In the genomic region with DNA sequence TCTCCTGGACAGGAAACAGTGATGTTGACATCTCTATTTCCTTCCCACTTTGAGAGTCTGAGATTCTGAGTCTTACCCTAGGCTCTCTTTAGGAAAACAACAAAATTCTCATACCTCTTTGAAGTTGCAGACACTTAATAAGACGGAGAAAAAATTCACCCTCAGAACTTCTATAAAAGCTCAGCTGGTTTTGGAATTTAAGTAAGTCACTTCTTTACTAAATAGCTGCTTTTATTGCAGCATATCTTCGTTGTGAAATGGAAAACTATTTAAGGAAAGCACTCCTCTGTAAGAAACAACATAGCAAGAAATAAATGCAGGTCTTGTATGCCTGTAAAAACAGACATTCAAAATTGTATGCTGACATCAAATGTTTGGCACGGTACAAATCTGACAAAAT, we compare ENCODE assay signal across 1 cellular context.
TF ChIP-seq lines count a peak whose summit lies in the region.

No MANE protein-coding gene starts in this region.

TF ChIP-seq in IMR-90, 13 proteins besides CTCF, POLR2A, EP300 and RAD21 (continued from another document):
- TF ChIP-seq, protein P1, sequence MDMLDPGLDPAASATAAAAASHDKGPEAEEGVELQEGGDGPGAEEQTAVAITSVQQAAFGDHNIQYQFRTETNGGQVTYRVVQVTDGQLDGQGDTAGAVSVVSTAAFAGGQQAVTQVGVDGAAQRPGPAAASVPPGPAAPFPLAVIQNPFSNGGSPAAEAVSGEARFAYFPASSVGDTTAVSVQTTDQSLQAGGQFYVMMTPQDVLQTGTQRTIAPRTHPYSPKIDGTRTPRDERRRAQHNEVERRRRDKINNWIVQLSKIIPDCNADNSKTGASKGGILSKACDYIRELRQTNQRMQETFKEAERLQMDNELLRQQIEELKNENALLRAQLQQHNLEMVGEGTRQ (IDR thresholded peaks at IDR 0.05; ENCODE audit: low read depth, low read length) = no peak
- no peak for TF ChIP-seq BHLHE40 (IDR thresholded peaks at IDR 0.05; ENCODE audit: low read depth, low read length)
- no peak for TF ChIP-seq FOS (IDR thresholded peaks at IDR 0.05; ENCODE audit: low read depth, low read length)
- no peak for TF ChIP-seq CEBPB (IDR thresholded peaks at IDR 0.05; ENCODE audit: low read depth, low read length)
- no peak for TF ChIP-seq MAZ (IDR thresholded peaks at IDR 0.05; ENCODE audit: borderline replicate concordance, low read depth, low read length)
